In the genomic region with DNA sequence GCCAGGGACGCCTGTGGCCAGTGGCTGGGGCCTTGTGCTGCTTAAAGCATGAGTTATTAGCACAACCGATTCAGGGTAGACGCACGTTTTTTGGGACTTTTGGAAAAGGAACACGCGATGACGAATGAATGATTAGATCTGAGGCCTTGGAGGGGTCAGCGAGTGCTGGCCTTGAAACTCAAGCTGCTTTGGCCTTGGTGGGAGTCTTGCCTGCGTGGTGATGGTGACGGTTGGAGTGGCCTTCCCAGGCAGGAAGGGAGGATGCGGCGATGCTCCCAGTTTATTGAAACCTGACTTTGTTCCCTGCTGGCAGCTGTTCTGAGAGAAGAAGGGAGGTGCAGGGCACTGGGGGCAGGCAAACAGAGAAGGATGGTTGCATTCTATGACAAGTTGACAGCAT, we compare ENCODE assay signal across 22 cellular contexts.
"Had no signal": no experiment of that assay in that cellular context is flagged by ENCODE, and none has a peak within 500 bp of the region (broad histone marks: within the 10 kb centered on the region; RNA-seq: fewer than 3 reads in every experiment).

No MANE protein-coding gene starts in this region.

- H3K27me3 Mint-ChIP-seq: dendritic cell treated with granulocyte-macrophage colony-stimulating factor and Interleukin-4, amounts not matched to agents 40 ng/mL and 50 ng/mL, for 4 days; memory B cell had no signal

- H3K4me3 Mint-ChIP-seq: activated B cell treated with CpG ODN at 0.5 μM for 24 hours; activated T-helper 1 cell treated with anti-CD3 and anti-CD28 coated beads, Interleukin-12 subunit alpha, Interleukin-12 subunit beta, Interleukin-2, Interleukin-4 antibody, amounts not matched to agents 30 ng/mL and 10 ng/mL and 1 ng/mL, durations not matched to agents 14 hours and 24 hours and 36 hours; dendritic cell treated with granulocyte-macrophage colony-stimulating factor and Interleukin-4, amounts not matched to agents 40 ng/mL and 50 ng/mL, for 4 days; endodermal cell; memory B cell; natural killer cell treated with Interleukin-12 subunit alpha and Interleukin-12 subunit beta and Interleukin-15 and Interleukin-18, amount 100 ng/mL, for 72 hours; T-helper 17 cell had no signal

- H3K36me3 ChIP-seq: breast epithelium, right lobe of liver, upper lobe of right lung had no signal

- DNase-seq: activated B cell treated with CpG ODN at 0.5 μM for 24 hours; activated CD4-positive, alpha-beta T cell treated with anti-CD3 and anti-CD28 coated beads for 48 hours; activated naive CD4-positive, alpha-beta T cell; aorta; cerebellar nuclear complex; erythroblast; hippocampal formation; left ventricle myocardium superior; psoas muscle; right lobe of liver; stimulated activated CD4-positive, alpha-beta T cell treated with anti-CD3 and anti-CD28 coated beads, Interleukin-4, amount 100 ng/mL, for 4 hours; stimulated activated CD8-positive, alpha-beta memory T cell treated with anti-CD3 and anti-CD28 coated beads, Interleukin-4, amount 100 ng/mL, for 48 hours; stimulated activated naive CD8-positive, alpha-beta T cell treated with anti-CD3 and anti-CD28 coated beads, Interleukin-15, Interleukin-2, amounts not matched to agents 100 U/mL and 50 U/mL, for 24 hours; T-helper 17 cell; upper lobe of right lung had no signal

- H3K27ac Mint-ChIP-seq: activated B cell treated with CpG ODN at 0.5 μM for 24 hours; activated T-helper 1 cell treated with anti-CD3 and anti-CD28 coated beads, Interleukin-12 subunit alpha, Interleukin-12 subunit beta, Interleukin-2, Interleukin-4 antibody, amounts not matched to agents 30 ng/mL and 10 ng/mL and 1 ng/mL, durations not matched to agents 14 hours and 24 hours and 36 hours; dendritic cell treated with granulocyte-macrophage colony-stimulating factor and Interleukin-4, amounts not matched to agents 40 ng/mL and 50 ng/mL, for 4 days; memory B cell; natural killer cell treated with Interleukin-12 subunit alpha and Interleukin-12 subunit beta and Interleukin-15 and Interleukin-18, amount 100 ng/mL, for 72 hours; T-helper 17 cell had no signal

- H3K4me1 Mint-ChIP-seq: activated B cell treated with CpG ODN at 0.5 μM for 24 hours, memory B cell, T-helper 17 cell had no signal

- H3K27me3 ChIP-seq: breast epithelium, right lobe of liver, upper lobe of right lung had no signal

- H3K9me3 Mint-ChIP-seq: activated B cell treated with CpG ODN at 0.5 μM for 24 hours; activated T-helper 1 cell treated with anti-CD3 and anti-CD28 coated beads, Interleukin-12 subunit alpha, Interleukin-12 subunit beta, Interleukin-2, Interleukin-4 antibody, amounts not matched to agents 30 ng/mL and 10 ng/mL and 1 ng/mL, durations not matched to agents 14 hours and 24 hours and 36 hours; dendritic cell treated with granulocyte-macrophage colony-stimulating factor and Interleukin-4, amounts not matched to agents 40 ng/mL and 50 ng/mL, for 4 days; endodermal cell; memory B cell; natural killer cell treated with Interleukin-12 subunit alpha and Interleukin-12 subunit beta and Interleukin-15 and Interleukin-18, amount 100 ng/mL, for 72 hours had no signal

- H3K4me1 ChIP-seq: breast epithelium, psoas muscle, upper lobe of right lung had no signal

- H3K9me3 ChIP-seq: breast epithelium, psoas muscle, right lobe of liver, upper lobe of right lung had no signal

- H3K27ac ChIP-seq: psoas muscle, right lobe of liver, upper lobe of right lung had no signal

- H3K4me3 ChIP-seq: breast epithelium, psoas muscle, right lobe of liver, smooth muscle cell, upper lobe of right lung had no signal

- H3K36me3 Mint-ChIP-seq: memory B cell; natural killer cell treated with Interleukin-12 subunit alpha and Interleukin-12 subunit beta and Interleukin-15 and Interleukin-18, amount 100 ng/mL, for 72 hours had no signal
